22 cellular contexts compared by ENCODE assay signal in genomic region chr7:4800487-4800886, GRCh38.
"Had no signal": no experiment of that assay in that cellular context is flagged by ENCODE, and none has a peak within 500 bp of the region (broad histone marks: within the 10 kb centered on the region; RNA-seq: fewer than 3 reads in every experiment).

No MANE protein-coding gene starts in this region.

- H3K4me2 ChIP-seq: smooth muscle cell had no signal

- H3K27ac ChIP-seq: heart left ventricle, neutrophil, ovary, thoracic aorta had no signal

- H3K9me3 ChIP-seq: heart left ventricle, neutrophil, ovary, thoracic aorta had no signal

- ATAC-seq: activated naive CD8-positive, alpha-beta T cell treated with anti-CD3 and anti-CD28 coated beads, Interleukin-2, amount 50 U/mL, for 24 hours; activated T-helper 17 cell treated with anti-CD3 and anti-CD28 coated beads, Interleukin-2, amount 50 U/mL, for 72 hours had no signal

- H3K27me3 ChIP-seq: heart left ventricle, ovary had no signal

- H3K4me3 ChIP-seq: heart left ventricle, ovary, smooth muscle cell, thoracic aorta had no signal

- H3K36me3 ChIP-seq: heart left ventricle, neutrophil, ovary, thoracic aorta had no signal

- DNase-seq: activated CD4-positive, alpha-beta memory T cell treated with anti-CD3 and anti-CD28 coated beads for 36 hours; activated CD4-positive, alpha-beta T cell treated with anti-CD3 and anti-CD28 coated beads, Interleukin-2, amount 10 ng/mL, durations not matched to agents 24 days and 14 days; activated CD4-positive, CD25-positive, alpha-beta regulatory T cell treated with anti-CD3 and anti-CD28 coated beads, Interleukin-2, amount 50 U/mL, for 72 hours; activated CD8-positive, alpha-beta memory T cell treated with anti-CD3 and anti-CD28 coated beads, Interleukin-2, amount 50 U/mL, for 4 hours; activated gamma-delta T cell treated with Interleukin-2 at 50 U/mL for 16 hours; activated naive CD8-positive, alpha-beta T cell treated with anti-CD3 and anti-CD28 coated beads, Interleukin-2, amount 50 U/mL, for 24 hours; activated T-cell treated with anti-CD3 and anti-CD28 coated beads, Interleukin-2, amount 50 U/mL, for 1 hour; amygdala; central memory CD4-positive, alpha-beta T cell; hypothalamus; immature natural killer cell; kidney; stimulated activated CD4-positive, alpha-beta T cell treated with anti-CD3 and anti-CD28 coated beads, Interleukin-1b, Interleukin-23, amount 100 ng/mL, for 48 hours; stimulated activated CD4-positive, alpha-beta T cell treated with anti-CD3 and anti-CD28 coated beads, Interleukin-4, amount 100 ng/mL, for 4 hours; stimulated activated CD8-positive, alpha-beta memory T cell treated with anti-CD3 and anti-CD28 coated beads, Interleukin-4, amount 100 ng/mL, for 48 hours; stimulated activated naive CD4-positive, alpha-beta T cell had no signal

- FAIRE-seq: kidney had no signal
